ENCODE assay signal across 29 cellular contexts in the genomic region with DNA sequence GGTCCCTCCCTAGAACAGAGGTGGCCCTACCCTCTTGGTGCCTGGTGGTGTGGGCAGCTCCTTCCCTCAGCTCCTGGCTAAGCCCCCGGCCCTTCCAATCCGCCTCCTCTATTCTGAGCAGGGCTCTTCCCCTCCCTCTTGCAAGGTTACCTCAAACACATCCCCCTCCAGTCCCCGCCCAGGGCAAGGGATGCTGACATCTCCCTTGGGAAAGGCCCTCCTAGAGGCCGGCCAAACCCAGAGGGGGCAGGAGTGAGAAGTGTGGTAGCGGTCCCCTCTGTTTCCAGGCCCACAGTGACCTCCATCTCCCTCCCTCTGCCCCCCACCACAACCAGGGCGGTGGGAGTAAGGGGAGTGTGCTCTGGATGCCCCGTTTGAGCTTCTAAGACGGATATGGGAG. TPM values are rescaled to one million over a fixed set of nuclear protein-coding genes. Genes with fewer than 3 reads are reported as not detected.
"Had no signal": no experiment of that assay in that cellular context is flagged by ENCODE, and none has a peak within 500 bp of the region (broad histone marks: within the 10 kb centered on the region; RNA-seq: fewer than 3 reads in every experiment).

No MANE protein-coding gene starts in this region.

- H3K4me2 ChIP-seq: KMS-11 had no signal

- H3K4me1 ChIP-seq: ascending aorta had no signal

- H3K36me3 ChIP-seq: ascending aorta, SJSA1 had no signal

- H3K9me3 ChIP-seq: ascending aorta, body of pancreas, SJSA1 had no signal

- H3K4me3 ChIP-seq: ascending aorta, body of pancreas, SJSA1 had no signal

- H3K9ac ChIP-seq: KMS-11 had no signal

- H3K27ac ChIP-seq: ascending aorta, body of pancreas, KMS-11, SJSA1, VCaP had no signal

- DNase-seq: activated CD4-positive, alpha-beta T cell treated with anti-CD3 and anti-CD28 coated beads for 36 hours; activated CD4-positive, alpha-beta T cell treated with anti-CD3 and anti-CD28 coated beads, Interleukin-2, amount 50 U/mL, for 4 hours; activated CD8-positive, alpha-beta memory T cell treated with anti-CD3 and anti-CD28 coated beads, Interleukin-2, amount 50 U/mL, for 48 hours; activated CD8-positive, alpha-beta T cell treated with anti-CD3 and anti-CD28 coated beads, Interleukin-2, amount 10 ng/mL, durations not matched to agents 7 days and 5 days; activated naive CD8-positive, alpha-beta T cell treated with anti-CD3 and anti-CD28 coated beads, Interleukin-2, amount 50 U/mL, for 24 hours; activated T-cell treated with anti-CD3 and anti-CD28 coated beads, Interleukin-2, amount 50 U/mL, for 1 hour; amniotic stem cell; body of pancreas; NCI-H1092; NCI-H1417; NCI-H1694; NCI-H2029; NCI-H2107; NCI-H2171 treated with DMSO at 0.1 percent for 48 hours; NCI-H226; NCI-H526 treated with DMSO at 0.1 percent for 48 hours; NK-92 treated with Interleukin-12 subunit alpha and Interleukin-12 subunit beta, amount 100 ng/mL, for 24 hours; OCI-M1; Right ventricle myocardium superior; RPMI8226; T-helper 2 cell; T1000 had no signal

RNA-seq across cellular contexts. Expression of a gene that starts 2.5 kb away (rescaled TPM):
- total RNA-seq: activated CD4-positive, alpha-beta T cell treated with anti-CD3 and anti-CD28 coated beads for 36 hours; ascending aorta; body of pancreas; bronchial epithelial cell; MCF 10A; Right ventricle myocardium superior; SJSA1 had no signal

RNA-seq across cellular contexts. Expression of a gene that starts 23.4 kb away (rescaled TPM):
- total RNA-seq: activated CD4-positive, alpha-beta T cell treated with anti-CD3 and anti-CD28 coated beads for 36 hours; bronchial epithelial cell; MCF 10A; NCI-H460; SJSA1 had no signal

RNA-seq across cellular contexts. Expression of a gene that starts 49.2 kb away (rescaled TPM):
- total RNA-seq: activated CD8-positive, alpha-beta T cell treated with anti-CD3 and anti-CD28 coated beads, Interleukin-2, amount 10 ng/mL, durations not matched to agents 7 days and 5 days; ascending aorta; body of pancreas; bronchial epithelial cell; NCI-H460; SJSA1 had no signal
